In the genomic region with DNA sequence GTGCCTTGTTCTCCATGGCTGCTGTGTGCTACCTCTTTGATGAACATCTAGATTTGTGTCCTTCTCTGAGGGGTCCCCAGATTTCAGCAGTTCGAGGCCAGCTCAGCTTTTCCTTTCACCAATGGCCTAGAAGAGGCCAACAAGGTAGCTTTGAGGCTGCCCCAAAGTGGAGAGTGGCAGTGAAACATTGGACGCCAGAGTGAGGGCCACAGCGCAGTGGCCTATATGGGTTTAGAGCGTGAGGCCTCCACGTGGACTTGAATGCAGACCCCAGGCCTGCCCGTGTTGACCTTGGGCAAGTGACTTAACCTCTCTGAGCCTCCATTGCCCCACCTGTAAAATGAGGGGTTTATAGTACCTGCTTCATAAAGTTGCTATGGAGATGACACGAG, we compare ENCODE assay signal across 10 cellular contexts. TPM values are rescaled to one million over a fixed set of nuclear protein-coding genes. Genes with fewer than 3 reads are reported as not detected.
DNase-seq lines count a peak whose midpoint lies in the region; ATAC-seq, FAIRE-seq and TF ChIP-seq lines count a peak whose summit lies in the region.
"Had no signal": no experiment of that assay in that cellular context is flagged by ENCODE, and none has a peak within 500 bp of the region (broad histone marks: within the 10 kb centered on the region; RNA-seq: fewer than 3 reads in every experiment).

No MANE protein-coding gene starts in this region.

- TF ChIP-seq CTCF in HepG2 (CRISPR knock-in tag; IDR thresholded peaks at IDR 0.05) = no peak
- TF ChIP-seq CTCF in right lobe of liver (IDR thresholded peaks at IDR 0.05) = no peak
- TF ChIP-seq CTCF in vagina (IDR thresholded peaks at IDR 0.05) = no peak
- no peak for TF ChIP-seq CTCF in thyroid gland (IDR thresholded peaks at IDR 0.05)
- TF ChIP-seq CTCF in foreskin keratinocyte (conservative IDR thresholded peaks at IDR 0.05) = no peak

- intact Hi-C loops in HepG2 (cut with micrococcal nuclease; ENCODE audit: unreplicated experiment) = no loop called here
- intact Hi-C loops in right lobe of liver (cut with DNase I) = no loop called here
- intact Hi-C loops in vagina (cut with DNase I) = no loop called here
- intact Hi-C loops in thyroid gland (cut with DNase I) = no loop called here

- FAIRE-seq in HepG2 (lab: Jason Lieb, UNC) = no peak
- FAIRE-seq: TTC549 had no signal

- no peak overlapping the region for H3K9ac ChIP-seq in HepG2 (ENCODE audit: insufficient read depth, low read depth, low read length)

- no peaks in the 10 kb centered on the region for H3K79me2 ChIP-seq in HepG2 (ENCODE audit: insufficient read depth, low read length)

- peak overlapping the region; percentile 60 for H3K4me3 Mint-ChIP-seq in central memory CD8-positive, alpha-beta T cell

- H3K27ac ChIP-seq in HepG2 (ENCODE audit: extremely low read length, insufficient read depth, low read length) = no peak overlapping the region
- H3K27ac ChIP-seq in right lobe of liver = no peak overlapping the region
- peak overlapping the region; percentile 65 for H3K27ac ChIP-seq in mesodermal cell (ENCODE audit: low read depth, low read length, severe bottlenecking)
- peak overlapping the region; percentile 65 for H3K27ac ChIP-seq in vagina
- H3K27ac ChIP-seq in thyroid gland = no peak overlapping the region
- H3K27ac ChIP-seq in foreskin keratinocyte = no peak overlapping the region

- H3K4me1 Mint-ChIP-seq in central memory CD8-positive, alpha-beta T cell = peaks cover 9% of the 10 kb centered on the region

- peak overlapping the region; percentile 75 for H3K4me2 ChIP-seq in HepG2 (ENCODE audit: low read depth, low read length)

- in situ Hi-C loops in HepG2 (cut with HindIII; ENCODE audit: extremely low pct_ligation_motif_present, low pct_unique_long_range_greater_than_20kb) = loop anchor here (25.0 kb wide), 1 partner anchor 211 kb away; no protein-coding TSS in a partner anchor

- TF ChIP-seq RAD21 in HepG2 (CRISPR knock-in tag; IDR thresholded peaks at IDR 0.05) = no peak

- no peaks in the 10 kb centered on the region for H3K9me3 ChIP-seq in HepG2 (ENCODE audit: low read length)
- no peaks in the 10 kb centered on the region for H3K9me3 ChIP-seq in right lobe of liver
- H3K9me3 ChIP-seq in mesodermal cell (ENCODE audit: control insufficient read depth, low read length) = no peaks in the 10 kb centered on the region
- H3K9me3 ChIP-seq in vagina = no peaks in the 10 kb centered on the region
- H3K9me3 ChIP-seq in thyroid gland = no peaks in the 10 kb centered on the region

- CTCF ChIA-PET in HepG2 (lab: Yijun Ruan, JAX; ENCODE audit: low intra/inter-chr PET ratio, low total read pairs) = no interaction called here

- TF ChIP-seq POLR2A in HepG2 (IDR thresholded peaks at IDR 0.05; ENCODE audit: insufficient read depth in 1 of 2, low read depth in 2 of 2, low read length in 2 of 2) = no peak
- TF ChIP-seq POLR2A in right lobe of liver (IDR thresholded peaks at IDR 0.05) = no peak
- TF ChIP-seq POLR2A in vagina (IDR thresholded peaks at IDR 0.05) = no peak
- TF ChIP-seq POLR2A in thyroid gland (IDR thresholded peaks at IDR 0.05) = no peak

- H3K27ac Mint-ChIP-seq in central memory CD8-positive, alpha-beta T cell (ENCODE audit: low read depth) = no peak overlapping the region

- no peak overlapping the region for H2AFZ ChIP-seq in HepG2 (ENCODE audit: low read length)

- ATAC-seq in HepG2 (no peak; the same call in 2 of the 3 replicates), right lobe of liver (no peak), foreskin keratinocyte (no peak)
- ATAC-seq in central memory CD8-positive, alpha-beta T cell (replicated peaks; ENCODE audit: extremely low read depth, poor library complexity, severe bottlenecking) = no peak

- 60% methylated on average over 7 of the region's 7 CpGs for WGBS in HepG2 (ENCODE audit: low lambda C conversion rate)
- 73% methylated on average over 3 of the region's 7 CpGs for WGBS in right lobe of liver (ENCODE audit: insufficient coverage, low coverage, low lambda C conversion rate, missing lambda C conversion rate)
- WGBS in mesodermal cell (ENCODE audit: insufficient coverage in 2 of 2), 2 experiments = 66 to 86% methylated on average over 6 of the region's 7 CpGs
- WGBS in thyroid gland, 2 donors = 64 to 72% methylated on average over 7 of the region's 7 CpGs

- H3K4me1 ChIP-seq in HepG2 (ENCODE audit: insufficient read depth, low read length) (no peaks in the 10 kb centered on the region), right lobe of liver (peaks cover 0 to 9% (median 2%) of the 10 kb centered on the region in 4 donors), mesodermal cell (ENCODE audit: control insufficient read depth, insufficient read depth, low read length, poor library complexity, severe bottlenecking) (peaks cover 36% of the 10 kb centered on the region), vagina (peaks cover 32% of the 10 kb centered on the region), thyroid gland (peaks cover 11 to 19% of the 10 kb centered on the region in 2 donors), foreskin keratinocyte (peaks cover 3% of the 10 kb centered on the region)

- H4K20me1 ChIP-seq in HepG2 (ENCODE audit: insufficient read depth, low read length) = no peaks in the 10 kb centered on the region

- H3K27me3 ChIP-seq in HepG2 (ENCODE audit: control insufficient read depth in 1 of 2, insufficient read depth in 2 of 2, low read length in 2 of 2) (peaks cover 2 to 26% of the 10 kb centered on the region in 2 experiments; a peak in 2 of 5 replicates), right lobe of liver (no peaks in the 10 kb centered on the region), vagina (no peaks in the 10 kb centered on the region), thyroid gland (peaks cover 11% of the 10 kb centered on the region), foreskin keratinocyte (peaks cover 14% of the 10 kb centered on the region)

- H3K36me3 ChIP-seq in HepG2 (replicated peaks in 1 of 2; ENCODE audit: control insufficient read depth in 1 of 2, insufficient read depth in 2 of 2, low read length in 2 of 2) (no peaks in the 10 kb centered on the region), right lobe of liver (no peaks in the 10 kb centered on the region), mesodermal cell (ENCODE audit: control insufficient read depth, insufficient read depth, low read length) (peaks cover 18% of the 10 kb centered on the region), vagina (no peaks in the 10 kb centered on the region), thyroid gland (no peaks in the 10 kb centered on the region)

- H3K4me3 ChIP-seq in HepG2 (replicated peaks in 1 of 3; ENCODE audit: insufficient read depth in 1 of 3, low read depth in 2 of 3, low read length in 3 of 3) = peak overlapping the region in 2 of 3 experiments; percentile 65 to 68; a peak in 2 of 6 replicates
- H3K4me3 ChIP-seq in right lobe of liver = peak overlapping the region in 1 of 3 donors; percentile 43
- peak overlapping the region; percentile 63 for H3K4me3 ChIP-seq in mesodermal cell (ENCODE audit: extremely low read depth, insufficient read depth, low read length, poor library complexity, severe bottlenecking)
- H3K4me3 ChIP-seq in vagina = peak overlapping the region; percentile 52 to 63
- no peak overlapping the region for H3K4me3 ChIP-seq in thyroid gland (replicated peaks in 1 of 3)

- H3K9me3 Mint-ChIP-seq in central memory CD8-positive, alpha-beta T cell = no peaks in the 10 kb centered on the region

- H3K36me3 Mint-ChIP-seq in central memory CD8-positive, alpha-beta T cell (ENCODE audit: insufficient read depth) = no peaks in the 10 kb centered on the region

- POLR2A ChIA-PET in HepG2 (lab: Yijun Ruan, JAX) = no interaction called here

- no TSS peak for BruUV-seq in HepG2 (replicated peaks; lab: Mats Ljungman, UMichigan)

- no peak for TF ChIP-seq EP300 in HepG2 (IDR thresholded peaks at IDR 0.05; ENCODE audit: low read depth in 2 of 2, low read length in 2 of 2)
- no peak for TF ChIP-seq EP300 in HepG2 (CRISPR knock-in tag; IDR thresholded peaks at IDR 0.05; ENCODE audit: borderline replicate concordance)

- DNase-seq in HepG2 (ENCODE audit: low spot score) = no peak
- DNase-seq in right lobe of liver = no peak
- no peak for DNase-seq in central memory CD8-positive, alpha-beta T cell (ENCODE audit: low spot score in 2 of 2)
- DNase-seq in vagina (ENCODE audit: extremely low spot score in 2 of 2) = no peak
- no peak for DNase-seq in thyroid gland
- no peak for DNase-seq in NCI-H1417 (lab: John Stamatoyannopoulos, UW)
- no peak for DNase-seq in foreskin keratinocyte
- DNase-seq: COR-L47 had no signal

- H3K27me3 Mint-ChIP-seq in central memory CD8-positive, alpha-beta T cell = peaks cover 20% of the 10 kb centered on the region

RNA-seq across cellular contexts. Expression of a gene that starts 11.8 kb away (rescaled TPM):
- total RNA-seq in HepG2 (2016; rRNA removed; fragmentation: Illumina TruSeq; extraction: Trizol) (not detected in 2 replicates), right lobe of liver (under 1 TPM in 3 of 6 experiments, not detected in 3; 0.09 to 0.25 (median 0.12) TPM), vagina (not detected), thyroid gland (under 1 TPM in 3 of 4 donors, not detected in 1; 0.11 to 0.29 (median 0.13) TPM), foreskin keratinocyte (0.34 and 0.53 TPM in 2 replicates)
- not detected in 2 replicates for total RNA-seq in HepG2 (2016; cell fraction: cytosol; rRNA removed; fragmentation: Illumina TruSeq; extraction: Trizol; ENCODE audit: low read depth)
- not detected in 2 replicates for total RNA-seq in HepG2 (2016; cell fraction: insoluble cytoplasmic fraction; rRNA removed; fragmentation: Illumina TruSeq; extraction: Trizol)
- total RNA-seq in HepG2 (2016; cell fraction: membrane; rRNA removed; fragmentation: Illumina TruSeq; extraction: Trizol) = not detected in 2 replicates
- not detected in 2 replicates for total RNA-seq in HepG2 (2016; cell fraction: nucleus; rRNA removed; fragmentation: Illumina TruSeq; extraction: Trizol)
- polyA plus RNA-seq in HepG2 (2011; rRNA removed) (0.05 TPM in 1 of 2 replicates, not detected in the other), foreskin keratinocyte (0.33 and 0.35 TPM in 2 replicates)
- not detected in 2 replicates for polyA plus RNA-seq in HepG2 (2011; cell fraction: cytosol; rRNA removed)
- polyA plus RNA-seq in HepG2 (2011; cell fraction: nucleus; rRNA removed) = not detected in 2 replicates
- polyA plus RNA-seq in HepG2 (2012) = 0.05 TPM in 1 of 2 replicates, not detected in the other
- not detected in 2 replicates for polyA plus RNA-seq in HepG2 (2016; cell fraction: cytosol; fragmentation: Illumina TruSeq; extraction: Trizol; ENCODE audit: low read depth)
- not detected in 2 replicates for polyA plus RNA-seq in HepG2 (2016; cell fraction: insoluble cytoplasmic fraction; fragmentation: Illumina TruSeq; extraction: Trizol; ENCODE audit: low read depth)
- polyA plus RNA-seq in HepG2 (2016; cell fraction: membrane; fragmentation: Illumina TruSeq; extraction: Trizol; ENCODE audit: low read depth) = not detected in 2 replicates
- polyA plus RNA-seq in HepG2 (2016; cell fraction: nucleus; fragmentation: Illumina TruSeq; extraction: Trizol; ENCODE audit: insufficient read depth, low read depth) = not detected in 2 replicates
- polyA minus RNA-seq in HepG2 (2011; rRNA and poly(A)+ RNA removed; ENCODE audit: low replicate concordance) = 0.05 TPM in 1 of 2 replicates, not detected in the other
- polyA minus RNA-seq in HepG2 (2011; cell fraction: cytosol; rRNA and poly(A)+ RNA removed) = not detected in 2 replicates
- polyA minus RNA-seq in HepG2 (2011; cell fraction: nucleus; rRNA and poly(A)+ RNA removed) = not detected in 2 replicates
- polyA plus RNA-seq in mesodermal cell (2013, experiment 1 of 2) = 11.8 TPM
- polyA plus RNA-seq in mesodermal cell (2013, experiment 2 of 2) = 10.2 TPM

RNA-seq across cellular contexts. Expression of a gene that starts 28.0 kb away (rescaled TPM):
- total RNA-seq in HepG2 (2016; rRNA removed; fragmentation: Illumina TruSeq; extraction: Trizol) = 27.7 and 28.3 TPM in 2 replicates
- 5.7 and 6.4 TPM in 2 replicates for total RNA-seq in HepG2 (2016; cell fraction: cytosol; rRNA removed; fragmentation: Illumina TruSeq; extraction: Trizol; ENCODE audit: low read depth)
- 23.8 and 26.3 TPM in 2 replicates for total RNA-seq in HepG2 (2016; cell fraction: insoluble cytoplasmic fraction; rRNA removed; fragmentation: Illumina TruSeq; extraction: Trizol)
- 11.5 and 11.9 TPM in 2 replicates for total RNA-seq in HepG2 (2016; cell fraction: membrane; rRNA removed; fragmentation: Illumina TruSeq; extraction: Trizol)
- total RNA-seq in HepG2 (2016; cell fraction: nucleus; rRNA removed; fragmentation: Illumina TruSeq; extraction: Trizol) = 27.4 and 28.2 TPM in 2 replicates
- polyA plus RNA-seq in HepG2 (2011; rRNA removed) = 27.3 and 35.0 TPM in 2 replicates
- polyA plus RNA-seq in HepG2 (2011; cell fraction: cytosol; rRNA removed) = 12.7 and 16.9 TPM in 2 replicates
- 42.7 and 44.5 TPM in 2 replicates for polyA plus RNA-seq in HepG2 (2011; cell fraction: nucleus; rRNA removed)
- 25.4 and 28.8 TPM in 2 replicates for polyA plus RNA-seq in HepG2 (2012)
- 2.7 and 3.2 TPM in 2 replicates for polyA plus RNA-seq in HepG2 (2016; cell fraction: cytosol; fragmentation: Illumina TruSeq; extraction: Trizol; ENCODE audit: low read depth)
- polyA plus RNA-seq in HepG2 (2016; cell fraction: insoluble cytoplasmic fraction; fragmentation: Illumina TruSeq; extraction: Trizol; ENCODE audit: low read depth) = 34.5 and 39.1 TPM in 2 replicates
- 7.7 and 9.1 TPM in 2 replicates for polyA plus RNA-seq in HepG2 (2016; cell fraction: membrane; fragmentation: Illumina TruSeq; extraction: Trizol; ENCODE audit: low read depth)
- 43.5 and 48.3 TPM in 2 replicates for polyA plus RNA-seq in HepG2 (2016; cell fraction: nucleus; fragmentation: Illumina TruSeq; extraction: Trizol; ENCODE audit: insufficient read depth, low read depth)
- polyA minus RNA-seq in HepG2 (2011; rRNA and poly(A)+ RNA removed; ENCODE audit: low replicate concordance) = 9.8 and 27.6 TPM in 2 replicates
- polyA minus RNA-seq in HepG2 (2011; cell fraction: cytosol; rRNA and poly(A)+ RNA removed) = 12.1 and 16.2 TPM in 2 replicates
- 43.9 and 49.9 TPM in 2 replicates for polyA minus RNA-seq in HepG2 (2011; cell fraction: nucleus; rRNA and poly(A)+ RNA removed)
- 10 to 100 TPM; 12.3 to 19.4 (median 17.7) TPM for total RNA-seq in right lobe of liver
- 57.0 TPM for polyA plus RNA-seq in mesodermal cell (2013, experiment 1 of 2)
- polyA plus RNA-seq in mesodermal cell (2013, experiment 2 of 2) = 55.9 TPM
- total RNA-seq in vagina = 30.2 TPM
- total RNA-seq in thyroid gland = 10 to 100 TPM; 39.1 to 47.2 (median 42.9) TPM
- 43.2 and 47.2 TPM in 2 replicates for total RNA-seq in foreskin keratinocyte
- polyA plus RNA-seq in foreskin keratinocyte = 29.0 and 33.9 TPM in 2 replicates

RNA-seq across cellular contexts. Expression of a gene that starts 32.4 kb away (rescaled TPM):
- total RNA-seq in HepG2 (2016; rRNA removed; fragmentation: Illumina TruSeq; extraction: Trizol) (0.09 and 0.22 TPM in 2 replicates), right lobe of liver (10 to 100 TPM; 23.4 to 51.8 (median 35.6) TPM), vagina (16.7 TPM), thyroid gland (10 to 100 TPM in 3 of 4 donors, 1 to 10 TPM in 1; 8.8 to 19.3 (median 14.1) TPM), foreskin keratinocyte (8.8 and 10.1 TPM in 2 replicates)
- total RNA-seq in HepG2 (2016; cell fraction: cytosol; rRNA removed; fragmentation: Illumina TruSeq; extraction: Trizol; ENCODE audit: low read depth) = under 0.01 TPM in 1 of 2 replicates, not detected in the other
- 0.04 and 0.09 TPM in 2 replicates for total RNA-seq in HepG2 (2016; cell fraction: insoluble cytoplasmic fraction; rRNA removed; fragmentation: Illumina TruSeq; extraction: Trizol)
- total RNA-seq in HepG2 (2016; cell fraction: membrane; rRNA removed; fragmentation: Illumina TruSeq; extraction: Trizol) = 0.10 and 0.12 TPM in 2 replicates
- total RNA-seq in HepG2 (2016; cell fraction: nucleus; rRNA removed; fragmentation: Illumina TruSeq; extraction: Trizol) = 0.16 and 0.25 TPM in 2 replicates
- polyA plus RNA-seq in HepG2 (2011; rRNA removed) (0.05 and 0.30 TPM in 2 replicates), foreskin keratinocyte (6.9 and 7.0 TPM in 2 replicates)
- 0.04 and 0.07 TPM in 2 replicates for polyA plus RNA-seq in HepG2 (2011; cell fraction: cytosol; rRNA removed)
- 0.33 and 0.42 TPM in 2 replicates for polyA plus RNA-seq in HepG2 (2011; cell fraction: nucleus; rRNA removed)
- 0.07 and 0.19 TPM in 2 replicates for polyA plus RNA-seq in HepG2 (2012)
- polyA plus RNA-seq in HepG2 (2016; cell fraction: cytosol; fragmentation: Illumina TruSeq; extraction: Trizol; ENCODE audit: low read depth) = 0.02 and 0.03 TPM in 2 replicates
- 0.15 and 0.20 TPM in 2 replicates for polyA plus RNA-seq in HepG2 (2016; cell fraction: insoluble cytoplasmic fraction; fragmentation: Illumina TruSeq; extraction: Trizol; ENCODE audit: low read depth)
- polyA plus RNA-seq in HepG2 (2016; cell fraction: membrane; fragmentation: Illumina TruSeq; extraction: Trizol; ENCODE audit: low read depth) = 0.03 and 0.05 TPM in 2 replicates
- polyA plus RNA-seq in HepG2 (2016; cell fraction: nucleus; fragmentation: Illumina TruSeq; extraction: Trizol; ENCODE audit: insufficient read depth, low read depth) = 0.30 and 0.49 TPM in 2 replicates
- 0.46 and 18.5 TPM in 2 replicates for polyA minus RNA-seq in HepG2 (2011; rRNA and poly(A)+ RNA removed; ENCODE audit: low replicate concordance)
- 0.30 and 0.70 TPM in 2 replicates for polyA minus RNA-seq in HepG2 (2011; cell fraction: cytosol; rRNA and poly(A)+ RNA removed)
- 0.39 and 0.62 TPM in 2 replicates for polyA minus RNA-seq in HepG2 (2011; cell fraction: nucleus; rRNA and poly(A)+ RNA removed)
- polyA plus RNA-seq in mesodermal cell (2013, experiment 1 of 2) = 21.2 TPM
- 23.4 TPM for polyA plus RNA-seq in mesodermal cell (2013, experiment 2 of 2)

Comparison
In these comparisons a context has a peak if more than half of its experiments do, and no peak if none do; other contexts are left out.
1. H3K27ac ChIP-seq: peak in mesodermal cell (single experiment) and vagina (single experiment); none in HepG2 (single experiment), right lobe of liver (0 of 3), thyroid gland (0 of 3) and foreskin keratinocyte (single experiment).
2. H3K4me3 ChIP-seq: peak in HepG2 (2 of 3), mesodermal cell (single experiment) and vagina (2 of 2); none in thyroid gland (0 of 3).